8 cellular contexts compared by ENCODE assay signal in genomic region chr6:81751388-81752083, GRCh38.
DNase-seq lines count a peak whose midpoint lies in the region; ATAC-seq, FAIRE-seq and TF ChIP-seq lines count a peak whose summit lies in the region.

No MANE protein-coding gene starts in this region.

- peak; percentile 13 for ATAC-seq in GM18867 (IDR thresholded peaks at IDR 0.05; ENCODE audit: unreplicated experiment)

- no peak for FAIRE-seq in urothelium cell line (lab: Jason Lieb, UNC)

- no peaks in the 10 kb centered on the region for H3K9me3 Mint-ChIP-seq in nephron progenitor cell

- no peaks in the 10 kb centered on the region for H3K36me3 Mint-ChIP-seq in nephron progenitor cell (ENCODE audit: low read depth)

- H3K27ac Mint-ChIP-seq in nephron progenitor cell, result no peak overlapping the region

- H3K4me3 Mint-ChIP-seq in nephron progenitor cell, result peak overlapping the region; percentile 94

- H3K4me3 ChIP-seq in foreskin fibroblast (ENCODE audit: low read depth in 1 of 2, low read length in 2 of 2), result peak overlapping the region; percentile 70 to 87

- no peak for TF ChIP-seq CTCF in foreskin fibroblast (IDR thresholded peaks at IDR 0.05; ENCODE audit: low read depth, low read length)
- TF ChIP-seq CTCF in nephron progenitor cell (IDR thresholded peaks at IDR 0.05), result no peak

- peak; percentile 79 for DNase-seq in NCI-H748 (lab: John Stamatoyannopoulos, UW; ENCODE audit: unreplicated experiment)
- DNase-seq in activated effector memory CD4-positive, alpha-beta T cell treated with Interleukin-2 at 50 U/mL for 16 hours, result peak; percentile 13
- DNase-seq in foreskin fibroblast, result peak in 1 of 2 donors; percentile 74
- DNase-seq in nephron progenitor cell, result peak; percentile 52
- DNase-seq in urothelium cell line (ENCODE audit: low spot score), result peak; percentile 18
- DNase-seq in NCI-H1436 (lab: John Stamatoyannopoulos, UW), result no peak
- no peak for DNase-seq in superior temporal gyrus (ENCODE audit: extremely low spot score)

- peaks cover 11% of the 10 kb centered on the region for H3K4me1 Mint-ChIP-seq in nephron progenitor cell

- H3K27me3 Mint-ChIP-seq in nephron progenitor cell (ENCODE audit: low read depth, poor library complexity), result peaks cover 63% of the 10 kb centered on the region

Comparison
In these comparisons a context has a peak if more than half of its experiments do, and no peak if none do; other contexts are left out.
1. DNase-seq: peak in NCI-H748 (single experiment), activated effector memory CD4-positive, alpha-beta T cell treated with Interleukin-2 at 50 U/mL for 16 hours (single experiment), nephron progenitor cell (single experiment) and urothelium cell line (single experiment); none in NCI-H1436 (single experiment) and superior temporal gyrus (single experiment).